1 cellular context compared by ENCODE assay signal in the genomic region with DNA sequence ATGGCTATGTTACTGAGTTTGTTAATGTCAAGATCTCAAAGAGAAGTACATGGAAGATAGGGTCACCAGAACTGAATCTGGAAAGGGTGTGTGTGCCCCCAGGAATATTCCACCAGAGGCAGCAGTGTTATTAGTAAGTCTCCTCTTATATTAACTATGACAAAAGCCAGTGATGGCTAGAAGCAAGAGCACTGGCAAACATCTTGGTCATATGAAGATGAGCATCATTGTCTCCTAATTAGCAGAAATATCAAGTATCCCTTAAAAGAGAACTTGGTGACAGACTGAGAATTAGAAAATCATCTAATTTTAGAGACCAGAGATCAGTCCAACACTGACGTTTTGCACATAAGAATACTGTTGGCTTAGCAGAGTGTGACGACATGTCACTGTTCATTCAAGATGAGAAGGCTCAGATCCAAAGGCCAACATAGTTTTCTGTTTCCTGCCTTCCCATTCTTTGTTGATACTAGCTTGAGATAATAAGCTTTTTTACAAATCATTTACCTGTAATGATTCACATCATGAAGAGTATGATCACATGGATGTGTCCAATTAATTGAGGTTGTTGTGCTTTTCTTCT.
A peak's percentile ranks its signal among the peaks of the same experiment; 100 is the strongest.
TF ChIP-seq lines count a peak whose summit lies in the region.

No MANE protein-coding gene starts in this region.

TF ChIP-seq in HepG2, 621 proteins besides CTCF, POLR2A, EP300 and RAD21 (continued from another document and continues in another):
- TF ChIP-seq CBX2 (IDR thresholded peaks at IDR 0.05; ENCODE audit: low read depth, low read length) (no peak), CBX2 (CRISPR knock-in tag; IDR thresholded peaks at IDR 0.05; ENCODE audit: low read depth) (no peak), TOPORS (CRISPR knock-in tag; IDR thresholded peaks at IDR 0.05) (no peak), EHMT2 (IDR thresholded peaks at IDR 0.05; ENCODE audit: borderline replicate concordance, low read depth, low read length) (peak; percentile 44; the same call in 1 of the 2 replicates), ZNF564 (CRISPR knock-in tag; IDR thresholded peaks at IDR 0.05) (no peak), PHF8 (CRISPR knock-in tag; IDR thresholded peaks at IDR 0.05) (no peak), BCL6 (CRISPR knock-in tag; IDR thresholded peaks at IDR 0.05) (no peak), MED13 (CRISPR knock-in tag; IDR thresholded peaks at IDR 0.05) (no peak), JUNB (CRISPR knock-in tag; IDR thresholded peaks at IDR 0.05; ENCODE audit: borderline replicate concordance) (no peak), CBFB (CRISPR knock-in tag; IDR thresholded peaks at IDR 0.05) (no peak), KAT8 (CRISPR knock-in tag; IDR thresholded peaks at IDR 0.05) (no peak), DNMT3B (CRISPR knock-in tag; conservative IDR thresholded peaks at IDR 0.05) (no peak), IKZF4 (CRISPR knock-in tag; IDR thresholded peaks at IDR 0.05; ENCODE audit: borderline replicate concordance, low read depth, not compliant biosample characterization) (no peak), ZSCAN29 (CRISPR knock-in tag; conservative IDR thresholded peaks at IDR 0.05) (no peak), ZNF7 (CRISPR knock-in tag; IDR thresholded peaks at IDR 0.05) (no peak), FOXK2 (IDR thresholded peaks at IDR 0.05) (peak; percentile 28; the same call in 1 of the 2 replicates), ZNF616 (CRISPR knock-in tag; IDR thresholded peaks at IDR 0.05; ENCODE audit: low read depth) (no peak), CREM (IDR thresholded peaks at IDR 0.05) (peak; percentile 64), CREM (CRISPR knock-in tag; IDR thresholded peaks at IDR 0.05) (no peak), ZMYM3 (CRISPR knock-in tag; IDR thresholded peaks at IDR 0.05) (no peak), SMAD3 (CRISPR knock-in tag; IDR thresholded peaks at IDR 0.05) (no peak), ZNF652 (CRISPR knock-in tag; IDR thresholded peaks at IDR 0.05; ENCODE audit: borderline replicate concordance, low read depth) (no peak), MAFK (conservative IDR thresholded peaks at IDR 0.05 in 1 of 2, IDR thresholded peaks at IDR 0.05 in 1 of 2; ENCODE audit: low read length in 2 of 2) (no peak), CENPT (CRISPR knock-in tag; IDR thresholded peaks at IDR 0.05; ENCODE audit: low read depth) (no peak), SOX6 (IDR thresholded peaks at IDR 0.05) (no peak), SOX6 (CRISPR knock-in tag; IDR thresholded peaks at IDR 0.05) (0 out of 2 replicates have a peak, but pooled peaks have one; percentile 20), ZNF768 (CRISPR knock-in tag; IDR thresholded peaks at IDR 0.05) (no peak), SRSF9 (IDR thresholded peaks at IDR 0.05; ENCODE audit: borderline replicate concordance, insufficient read depth, low read depth, low read length, poor library complexity, severe bottlenecking) (no peak), KLF11 (CRISPR knock-in tag; IDR thresholded peaks at IDR 0.05) (no peak), SRSF1 (optimal IDR thresholded peaks at IDR 0.05; ENCODE audit: low read depth, low read length) (no peak), GATAD1 (CRISPR knock-in tag; IDR thresholded peaks at IDR 0.05) (no peak), SOX13 (IDR thresholded peaks at IDR 0.05) (no peak), SOX13 (CRISPR knock-in tag; conservative IDR thresholded peaks at IDR 0.05 in 1 of 2, IDR thresholded peaks at IDR 0.05 in 1 of 2) (peak in 1 of 2 experiments; percentile 26; a peak in 1 of 4 replicates), U2AF2 (IDR thresholded peaks at IDR 0.05; ENCODE audit: low read depth, low read length) (no peak), SAP130 (CRISPR knock-in tag; IDR thresholded peaks at IDR 0.05; ENCODE audit: low read depth) (peak; percentile 57; the same call in 1 of the 2 replicates), ZNF446 (CRISPR knock-in tag; IDR thresholded peaks at IDR 0.05) (no peak), ZEB1 (IDR thresholded peaks at IDR 0.05; ENCODE audit: insufficient replicate concordance, low read depth) (no peak), ZMAT3 (CRISPR knock-in tag; conservative IDR thresholded peaks at IDR 0.05) (no peak), NFE2L1 (CRISPR knock-in tag; IDR thresholded peaks at IDR 0.05; ENCODE audit: borderline replicate concordance) (no peak)
- TF ChIP-seq, protein P1, sequence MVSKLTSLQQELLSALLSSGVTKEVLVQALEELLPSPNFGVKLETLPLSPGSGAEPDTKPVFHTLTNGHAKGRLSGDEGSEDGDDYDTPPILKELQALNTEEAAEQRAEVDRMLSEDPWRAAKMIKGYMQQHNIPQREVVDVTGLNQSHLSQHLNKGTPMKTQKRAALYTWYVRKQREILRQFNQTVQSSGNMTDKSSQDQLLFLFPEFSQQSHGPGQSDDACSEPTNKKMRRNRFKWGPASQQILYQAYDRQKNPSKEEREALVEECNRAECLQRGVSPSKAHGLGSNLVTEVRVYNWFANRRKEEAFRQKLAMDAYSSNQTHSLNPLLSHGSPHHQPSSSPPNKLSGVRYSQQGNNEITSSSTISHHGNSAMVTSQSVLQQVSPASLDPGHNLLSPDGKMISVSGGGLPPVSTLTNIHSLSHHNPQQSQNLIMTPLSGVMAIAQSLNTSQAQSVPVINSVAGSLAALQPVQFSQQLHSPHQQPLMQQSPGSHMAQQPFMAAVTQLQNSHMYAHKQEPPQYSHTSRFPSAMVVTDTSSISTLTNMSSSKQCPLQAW (CRISPR knock-in tag; IDR thresholded peaks at IDR 0.05): no peak
- TF ChIP-seq, protein P2, sequence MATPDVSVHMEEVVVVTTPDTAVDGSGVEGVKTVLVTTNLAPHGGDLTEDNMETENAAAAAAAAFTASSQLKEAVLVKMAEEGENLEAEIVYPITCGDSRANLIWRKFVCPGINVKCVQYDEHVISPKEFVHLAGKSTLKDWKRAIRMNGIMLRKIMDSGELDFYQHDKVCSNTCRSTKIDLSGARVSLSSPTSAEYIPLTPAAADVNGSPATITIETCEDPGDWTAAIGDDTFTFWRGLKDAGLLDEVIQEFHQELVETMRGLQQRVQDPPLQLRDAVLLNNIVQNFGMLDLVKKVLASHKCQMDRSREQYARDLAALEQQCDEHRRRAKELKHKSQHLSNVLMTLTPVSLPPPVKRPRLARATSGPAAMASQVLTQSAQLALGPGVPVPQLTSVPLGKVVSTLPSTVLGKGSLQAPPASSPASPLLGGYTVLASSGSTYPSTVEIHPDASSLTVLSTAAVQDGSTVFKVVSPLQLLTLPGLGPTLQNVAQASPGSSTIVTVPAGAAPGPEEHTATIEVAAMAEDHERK (CRISPR knock-in tag; IDR thresholded peaks at IDR 0.05; ENCODE audit: low read depth): no peak
- TF ChIP-seq, protein P3, sequence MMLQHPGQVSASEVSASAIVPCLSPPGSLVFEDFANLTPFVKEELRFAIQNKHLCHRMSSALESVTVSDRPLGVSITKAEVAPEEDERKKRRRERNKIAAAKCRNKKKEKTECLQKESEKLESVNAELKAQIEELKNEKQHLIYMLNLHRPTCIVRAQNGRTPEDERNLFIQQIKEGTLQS (CRISPR knock-in tag; IDR thresholded peaks at IDR 0.05): no peak
- TF ChIP-seq, protein P4, sequence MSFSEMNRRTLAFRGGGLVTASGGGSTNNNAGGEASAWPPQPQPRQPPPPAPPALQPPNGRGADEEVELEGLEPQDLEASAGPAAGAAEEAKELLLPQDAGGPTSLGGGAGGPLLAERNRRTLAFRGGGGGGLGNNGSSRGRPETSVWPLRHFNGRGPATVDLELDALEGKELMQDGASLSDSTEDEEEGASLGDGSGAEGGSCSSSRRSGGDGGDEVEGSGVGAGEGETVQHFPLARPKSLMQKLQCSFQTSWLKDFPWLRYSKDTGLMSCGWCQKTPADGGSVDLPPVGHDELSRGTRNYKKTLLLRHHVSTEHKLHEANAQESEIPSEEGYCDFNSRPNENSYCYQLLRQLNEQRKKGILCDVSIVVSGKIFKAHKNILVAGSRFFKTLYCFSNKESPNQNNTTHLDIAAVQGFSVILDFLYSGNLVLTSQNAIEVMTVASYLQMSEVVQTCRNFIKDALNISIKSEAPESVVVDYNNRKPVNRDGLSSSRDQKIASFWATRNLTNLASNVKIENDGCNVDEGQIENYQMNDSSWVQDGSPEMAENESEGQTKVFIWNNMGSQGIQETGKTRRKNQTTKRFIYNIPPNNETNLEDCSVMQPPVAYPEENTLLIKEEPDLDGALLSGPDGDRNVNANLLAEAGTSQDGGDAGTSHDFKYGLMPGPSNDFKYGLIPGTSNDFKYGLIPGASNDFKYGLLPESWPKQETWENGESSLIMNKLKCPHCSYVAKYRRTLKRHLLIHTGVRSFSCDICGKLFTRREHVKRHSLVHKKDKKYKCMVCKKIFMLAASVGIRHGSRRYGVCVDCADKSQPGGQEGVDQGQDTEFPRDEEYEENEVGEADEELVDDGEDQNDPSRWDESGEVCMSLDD (CRISPR knock-in tag; IDR thresholded peaks at IDR 0.05; ENCODE audit: borderline replicate concordance): no peak
- TF ChIP-seq, protein P5, sequence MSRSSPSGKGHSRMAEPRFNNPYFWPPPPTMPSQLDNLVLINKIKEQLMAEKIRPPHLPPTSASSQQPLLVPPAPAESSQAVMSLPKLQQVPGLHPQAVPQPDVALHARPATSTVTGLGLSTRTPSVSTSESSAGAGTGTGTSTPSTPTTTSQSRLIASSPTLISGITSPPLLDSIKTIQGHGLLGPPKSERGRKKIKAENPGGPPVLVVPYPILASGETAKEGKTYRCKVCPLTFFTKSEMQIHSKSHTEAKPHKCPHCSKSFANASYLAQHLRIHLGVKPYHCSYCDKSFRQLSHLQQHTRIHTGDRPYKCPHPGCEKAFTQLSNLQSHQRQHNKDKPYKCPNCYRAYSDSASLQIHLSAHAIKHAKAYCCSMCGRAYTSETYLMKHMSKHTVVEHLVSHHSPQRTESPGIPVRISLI (CRISPR knock-in tag; IDR thresholded peaks at IDR 0.05; ENCODE audit: borderline replicate concordance): no peak
- TF ChIP-seq, protein P6, sequence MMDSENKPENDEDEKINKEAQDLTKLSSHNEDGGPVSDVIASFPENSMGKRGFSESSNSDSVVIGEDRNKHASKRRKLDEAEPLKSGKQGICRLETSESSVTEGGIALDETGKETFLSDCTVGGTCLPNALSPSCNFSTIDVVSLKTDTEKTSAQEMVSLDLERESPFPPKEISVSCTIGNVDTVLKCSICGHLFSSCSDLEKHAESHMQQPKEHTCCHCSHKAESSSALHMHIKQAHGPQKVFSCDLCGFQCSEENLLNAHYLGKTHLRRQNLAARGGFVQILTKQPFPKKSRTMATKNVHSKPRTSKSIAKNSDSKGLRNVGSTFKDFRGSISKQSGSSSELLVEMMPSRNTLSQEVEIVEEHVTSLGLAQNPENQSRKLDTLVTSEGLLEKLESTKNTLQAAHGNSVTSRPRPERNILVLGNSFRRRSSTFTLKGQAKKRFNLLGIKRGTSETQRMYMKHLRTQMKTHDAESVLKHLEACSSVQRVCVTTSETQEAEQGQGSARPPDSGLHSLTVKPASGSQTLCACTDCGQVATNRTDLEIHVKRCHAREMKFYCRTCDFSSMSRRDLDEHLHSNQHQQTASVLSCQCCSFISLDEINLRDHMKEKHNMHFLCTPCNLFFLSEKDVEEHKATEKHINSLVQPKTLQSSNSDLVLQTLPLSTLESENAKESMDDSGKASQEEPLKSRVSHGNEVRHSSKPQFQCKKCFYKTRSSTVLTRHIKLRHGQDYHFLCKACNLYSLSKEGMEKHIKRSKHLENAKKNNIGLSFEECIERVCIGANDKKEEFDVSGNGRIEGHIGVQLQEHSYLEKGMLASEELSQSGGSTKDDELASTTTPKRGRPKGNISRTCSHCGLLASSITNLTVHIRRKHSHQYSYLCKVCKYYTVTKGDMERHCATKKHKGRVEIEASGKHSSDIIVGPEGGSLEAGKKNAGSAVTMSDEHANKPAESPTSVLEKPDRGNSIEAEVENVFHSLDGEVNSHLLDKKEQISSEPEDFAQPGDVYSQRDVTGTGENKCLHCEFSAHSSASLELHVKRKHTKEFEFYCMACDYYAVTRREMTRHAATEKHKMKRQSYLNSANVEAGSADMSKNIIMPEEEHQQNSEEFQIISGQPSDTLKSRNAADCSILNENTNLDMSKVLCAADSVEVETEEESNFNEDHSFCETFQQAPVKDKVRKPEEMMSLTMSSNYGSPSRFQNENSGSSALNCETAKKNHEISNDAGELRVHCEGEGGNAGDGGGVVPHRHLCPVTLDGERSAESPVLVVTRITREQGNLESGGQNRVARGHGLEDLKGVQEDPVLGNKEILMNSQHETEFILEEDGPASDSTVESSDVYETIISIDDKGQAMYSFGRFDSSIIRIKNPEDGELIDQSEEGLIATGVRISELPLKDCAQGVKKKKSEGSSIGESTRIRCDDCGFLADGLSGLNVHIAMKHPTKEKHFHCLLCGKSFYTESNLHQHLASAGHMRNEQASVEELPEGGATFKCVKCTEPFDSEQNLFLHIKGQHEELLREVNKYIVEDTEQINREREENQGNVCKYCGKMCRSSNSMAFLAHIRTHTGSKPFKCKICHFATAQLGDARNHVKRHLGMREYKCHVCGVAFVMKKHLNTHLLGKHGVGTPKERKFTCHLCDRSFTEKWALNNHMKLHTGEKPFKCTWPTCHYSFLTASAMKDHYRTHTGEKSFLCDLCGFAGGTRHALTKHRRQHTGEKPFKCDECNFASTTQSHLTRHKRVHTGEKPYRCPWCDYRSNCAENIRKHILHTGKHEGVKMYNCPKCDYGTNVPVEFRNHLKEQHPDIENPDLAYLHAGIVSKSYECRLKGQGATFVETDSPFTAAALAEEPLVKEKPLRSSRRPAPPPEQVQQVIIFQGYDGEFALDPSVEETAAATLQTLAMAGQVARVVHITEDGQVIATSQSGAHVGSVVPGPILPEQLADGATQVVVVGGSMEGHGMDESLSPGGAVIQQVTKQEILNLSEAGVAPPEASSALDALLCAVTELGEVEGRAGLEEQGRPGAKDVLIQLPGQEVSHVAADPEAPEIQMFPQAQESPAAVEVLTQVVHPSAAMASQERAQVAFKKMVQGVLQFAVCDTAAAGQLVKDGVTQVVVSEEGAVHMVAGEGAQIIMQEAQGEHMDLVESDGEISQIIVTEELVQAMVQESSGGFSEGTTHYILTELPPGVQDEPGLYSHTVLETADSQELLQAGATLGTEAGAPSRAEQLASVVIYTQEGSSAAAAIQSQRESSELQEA (CRISPR knock-in tag; IDR thresholded peaks at IDR 0.05; ENCODE audit: not compliant biosample characterization): no peak
- TF ChIP-seq, protein P7, sequence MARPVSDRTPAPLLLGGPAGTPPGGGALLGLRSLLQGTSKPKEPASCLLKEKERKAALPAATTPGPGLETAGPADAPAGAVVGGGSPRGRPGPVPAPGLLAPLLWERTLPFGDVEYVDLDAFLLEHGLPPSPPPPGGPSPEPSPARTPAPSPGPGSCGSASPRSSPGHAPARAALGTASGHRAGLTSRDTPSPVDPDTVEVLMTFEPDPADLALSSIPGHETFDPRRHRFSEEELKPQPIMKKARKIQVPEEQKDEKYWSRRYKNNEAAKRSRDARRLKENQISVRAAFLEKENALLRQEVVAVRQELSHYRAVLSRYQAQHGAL (CRISPR knock-in tag; IDR thresholded peaks at IDR 0.05; ENCODE audit: not compliant biosample characterization): no peak
